ENCODE assay signal across 17 cellular contexts in the genomic region with DNA sequence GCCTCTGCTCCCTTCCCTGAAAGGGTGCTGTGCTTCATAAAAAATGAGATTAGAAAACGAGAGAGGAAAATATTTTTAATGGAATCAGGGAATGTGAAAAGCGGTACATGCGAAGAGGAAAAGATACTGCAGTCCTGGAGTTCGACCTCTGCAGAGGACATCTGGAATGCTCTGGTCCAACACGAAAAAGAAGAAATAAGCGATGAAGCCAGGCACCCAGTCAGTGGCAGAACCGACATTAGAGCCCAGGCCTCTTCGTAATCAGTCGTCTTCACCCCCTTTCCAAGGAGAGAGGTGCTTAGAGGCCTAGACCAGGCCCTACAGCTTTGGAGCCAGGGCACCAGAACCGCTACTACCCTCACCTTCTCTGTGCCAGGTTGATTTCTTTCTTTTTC. TPM values are rescaled to one million over a fixed set of nuclear protein-coding genes. Genes with fewer than 3 reads are reported as not detected.
A peak's percentile ranks its signal among the peaks of the same experiment; 100 is the strongest.
DNase-seq lines count a peak whose midpoint lies in the region; ATAC-seq and TF ChIP-seq lines count a peak whose summit lies in the region.
"Had no signal": no experiment of that assay in that cellular context is flagged by ENCODE, and none has a peak within 500 bp of the region (broad histone marks: within the 10 kb centered on the region; RNA-seq: fewer than 3 reads in every experiment).

No MANE protein-coding gene starts in this region.

- H3K27me3 Mint-ChIP-seq in endodermal cell (ENCODE audit: insufficient read depth) (peaks cover 28% of the 10 kb centered on the region), nephron progenitor cell (ENCODE audit: low read depth, poor library complexity) (peaks cover 16% of the 10 kb centered on the region)

- no peak overlapping the region; the same call in 1 of the 2 replicates for H3K56ac ChIP-seq in IMR-90 (ENCODE audit: extremely low read depth, insufficient read depth, low read length)

- H3K79me1 ChIP-seq in IMR-90 (ENCODE audit: low read depth in 1 of 2, low read length in 2 of 2), result no peaks in the 10 kb centered on the region

- peak overlapping the region; percentile 24; the same call in 1 of the 2 replicates for H3K23ac ChIP-seq in IMR-90 (ENCODE audit: low read depth, low read length)

- H3K4me1 ChIP-seq in BLaER1 (peaks cover 25% of the 10 kb centered on the region), IMR-90 (ENCODE audit: control insufficient read depth, insufficient read depth, low read length) (peaks cover 10% of the 10 kb centered on the region; the same call in 1 of the 2 replicates), endodermal cell (ENCODE audit: control insufficient read depth, insufficient read depth, low read length) (no peaks in the 10 kb centered on the region)

- H3K27me3 ChIP-seq in BLaER1 (no peaks in the 10 kb centered on the region), IMR-90 (ENCODE audit: control insufficient read depth, insufficient read depth, low read length) (no peaks in the 10 kb centered on the region), endodermal cell (ENCODE audit: control insufficient read depth, insufficient read depth, low read length, poor library complexity, severe bottlenecking) (peaks cover 9% of the 10 kb centered on the region)

- no peak overlapping the region for H2AK9ac ChIP-seq in IMR-90 (replicated peaks; ENCODE audit: low read depth, low read length, poor library complexity)

- intact Hi-C loops in IMR-90 (cut with micrococcal nuclease), result no loop called here
- intact Hi-C loops in posterior cingulate gyrus (cut with DNase I), result no loop called here

- H4K20me1 ChIP-seq in BLaER1, result no peaks in the 10 kb centered on the region
- H4K20me1 ChIP-seq in IMR-90 (ENCODE audit: insufficient read depth, low read length), result no peaks in the 10 kb centered on the region

- BruUV-seq in IMR-90 (replicated peaks; lab: Mats Ljungman, UMichigan), result no TSS peak

- CTCF ChIA-PET in IMR-90 (lab: Yijun Ruan, JAX), result interaction anchor here (0.6 kb wide), 1 partner anchor 509 kb away, joined by 3 read pairs; no protein-coding TSS in a partner anchor

- H3K9me3 Mint-ChIP-seq in endodermal cell (peaks cover 1% of the 10 kb centered on the region), nephron progenitor cell (peaks cover 14% of the 10 kb centered on the region)

- no peak for DNase-seq in IMR-90
- no peak for DNase-seq in endodermal cell
- no peak for DNase-seq in nephron progenitor cell
- DNase-seq in HK-2 (ENCODE audit: unreplicated experiment), result no peak
- no peak for DNase-seq in EL
- DNase-seq in posterior cingulate gyrus, result no peak
- DNase-seq: effector CD8-positive, alpha-beta T cell; NCI-H1694 treated with DMSO at 0.1 percent for 48 hours had no signal

- TF ChIP-seq CTCF in IMR-90 (conservative IDR thresholded peaks at IDR 0.05; ENCODE audit: low read depth, low read length) (no peak), endodermal cell (conservative IDR thresholded peaks at IDR 0.05) (no peak), nephron progenitor cell (IDR thresholded peaks at IDR 0.05) (no peak)

- H2BK15ac ChIP-seq in IMR-90 (ENCODE audit: low read depth, low read length), result peak overlapping the region; percentile 1; the same call in 1 of the 3 replicates

- H2AK5ac ChIP-seq in IMR-90 (ENCODE audit: low read depth, low read length), result peak overlapping the region; percentile 51; the same call in 1 of the 2 replicates

- no peak overlapping the region for H2BK5ac ChIP-seq in IMR-90 (ENCODE audit: low read depth, low read length, poor library complexity, severe bottlenecking)

- H3K18ac ChIP-seq in IMR-90 (ENCODE audit: low read depth, low read length), result no peak overlapping the region

- no peaks in the 10 kb centered on the region for H3K9me1 ChIP-seq in IMR-90 (ENCODE audit: insufficient read depth, low read length)

- H3K27ac ChIP-seq in BLaER1 (no peak overlapping the region), IMR-90 (ENCODE audit: insufficient read depth, low read length) (no peak overlapping the region), endodermal cell (ENCODE audit: low read depth, low read length) (no peak overlapping the region)

- H3K9me3 ChIP-seq in BLaER1 (no peaks in the 10 kb centered on the region), IMR-90 (ENCODE audit: control insufficient read depth, insufficient read depth, low read length) (peaks cover 5% of the 10 kb centered on the region), endodermal cell (ENCODE audit: control insufficient read depth, low read length) (peaks cover under 1% of the 10 kb centered on the region)

- no peak overlapping the region for H2BK20ac ChIP-seq in IMR-90 (ENCODE audit: low read depth, low read length)

- no peak overlapping the region for H3K9ac ChIP-seq in BLaER1
- no peak overlapping the region for H3K9ac ChIP-seq in IMR-90 (ENCODE audit: low read depth, low read length)
- no peak overlapping the region for H3K9ac ChIP-seq in endodermal cell (ENCODE audit: extremely low read depth, low read length, poor library complexity, severe bottlenecking)

- dilution Hi-C loops in IMR-90 (cut with HindIII; ENCODE audit: low sequenced_read_pairs, unreplicated experiment), result no loop called here

- POLR2A ChIA-PET in IMR-90 (lab: Charles Lee; ENCODE audit: unreplicated experiment), result no interaction called here

- WGBS in IMR-90 (ENCODE audit: extremely low coverage in 2 of 2, insufficient read length in 1 of 2), 2 experiments, result 93% methylated on average over 5 of the region's 10 CpGs; no CpG with 5 or more reads in 1 of the 2 experiments
- 81 to 87% methylated on average over 10 of the region's 10 CpGs for WGBS in endodermal cell (ENCODE audit: insufficient coverage in 1 of 2, insufficient read length in 1 of 2), 2 experiments

- H4K5ac ChIP-seq in IMR-90 (ENCODE audit: low read depth, low read length), result no peak overlapping the region

- H2AFZ ChIP-seq in IMR-90 (replicated peaks; ENCODE audit: low read length, poor library complexity), result peak overlapping the region; percentile 84

- H2BK120ac ChIP-seq in IMR-90 (ENCODE audit: low read depth, low read length), result no peak overlapping the region

- H3K14ac ChIP-seq in IMR-90 (replicated peaks; ENCODE audit: low read depth, low read length), result no peak overlapping the region

- TF ChIP-seq RAD21 in IMR-90 (IDR thresholded peaks at IDR 0.05; ENCODE audit: low read length), result no peak

- in situ Hi-C loops in IMR-90 (cut with MboI; ENCODE audit: low sequenced_read_pairs), result no loop called here

- H3K36me3 ChIP-seq in BLaER1 (no peaks in the 10 kb centered on the region), IMR-90 (ENCODE audit: control insufficient read depth, insufficient read depth, low read length) (no peaks in the 10 kb centered on the region), endodermal cell (ENCODE audit: control insufficient read depth, insufficient read depth, low read length) (no peaks in the 10 kb centered on the region)

- ATAC-seq in IMR-90 (ENCODE audit: low read depth), result no peak
- ATAC-seq in GM18867 (IDR thresholded peaks at IDR 0.05; ENCODE audit: unreplicated experiment), result no peak
- ATAC-seq: SK-N-SH treated with all-trans-retinoic acid at 6 μM for 48 hours had no signal

- no peak overlapping the region for H4K8ac ChIP-seq in IMR-90 (ENCODE audit: low read depth in 2 of 2, low read length in 2 of 2)

- H3K4me2 ChIP-seq in BLaER1, result peak overlapping the region; percentile 77
- H3K4me2 ChIP-seq in IMR-90 (ENCODE audit: low read depth, low read length), result no peak overlapping the region

- H3K4me3 Mint-ChIP-seq in endodermal cell (peak overlapping the region; percentile 44), nephron progenitor cell (peak overlapping the region; percentile 69)
- H3K4me3 Mint-ChIP-seq: activated naive CD8-positive, alpha-beta T cell; CD4-positive, CD25-positive, alpha-beta regulatory T cell; stimulated activated naive CD8-positive, alpha-beta T cell treated with anti-CD3 and anti-CD28 coated beads, Interleukin-15, Interleukin-2, amounts not matched to agents 100 ng/mL and 50 ng/mL, for 24 hours had no signal

- 0 out of 2 replicates have a peak overlapping the region, but pooled peaks have one; percentile 47 for H3K4me3 ChIP-seq in BLaER1
- H3K4me3 ChIP-seq in IMR-90 (ENCODE audit: insufficient read depth, low read depth, low read length), result no peak overlapping the region
- no peak overlapping the region for H3K4me3 ChIP-seq in endodermal cell (ENCODE audit: low read length)
- H3K4me3 ChIP-seq: K562 had no signal

- no peaks in the 10 kb centered on the region for H3K4me1 Mint-ChIP-seq in endodermal cell
- peaks cover 53% of the 10 kb centered on the region for H3K4me1 Mint-ChIP-seq in nephron progenitor cell

- TF ChIP-seq POLR2A in IMR-90 (IDR thresholded peaks at IDR 0.05; ENCODE audit: low read depth, low read length), result no peak

- no peak overlapping the region for H3K4ac ChIP-seq in IMR-90 (ENCODE audit: low read depth, low read length)

- no peaks in the 10 kb centered on the region for H3K36me3 Mint-ChIP-seq in endodermal cell (ENCODE audit: low read depth)
- no peaks in the 10 kb centered on the region for H3K36me3 Mint-ChIP-seq in nephron progenitor cell (ENCODE audit: low read depth)
- H3K36me3 Mint-ChIP-seq: CD4-positive, CD25-positive, alpha-beta regulatory T cell had no signal

- no peak overlapping the region for H4K91ac ChIP-seq in IMR-90 (ENCODE audit: insufficient read depth, low read depth, low read length)

- H3K27ac Mint-ChIP-seq in endodermal cell, result no peak overlapping the region
- no peak overlapping the region for H3K27ac Mint-ChIP-seq in nephron progenitor cell
- H3K27ac Mint-ChIP-seq: activated naive CD8-positive, alpha-beta T cell; CD4-positive, CD25-positive, alpha-beta regulatory T cell; stimulated activated naive CD8-positive, alpha-beta T cell treated with anti-CD3 and anti-CD28 coated beads, Interleukin-15, Interleukin-2, amounts not matched to agents 100 ng/mL and 50 ng/mL, for 24 hours had no signal

TF ChIP-seq in IMR-90, 13 proteins besides CTCF, POLR2A, EP300 and RAD21:
- TF ChIP-seq BHLHE40 (IDR thresholded peaks at IDR 0.05; ENCODE audit: low read depth, low read length) (no peak), CEBPB (IDR thresholded peaks at IDR 0.05; ENCODE audit: low read depth, low read length) (no peak)

RNA-seq across cellular contexts. Expression of gene MARCHF10, which starts 0.5 kb away (rescaled TPM):
- total RNA-seq in IMR-90 (2012; rRNA removed) (under 0.01 and 0.18 TPM in 2 replicates), endodermal cell (1 to 10 TPM in 1 of 2 donors, under 1 TPM in 1; 0.57 to 1.7 TPM)
- polyA plus RNA-seq in IMR-90 (2012; rRNA removed), result 0.10 and 0.74 TPM in 2 replicates
- 0.33 and 0.42 TPM in 2 replicates for polyA plus RNA-seq in IMR-90 (2012; cell fraction: cytosol; rRNA removed)
- 0.50 and 1.2 TPM in 2 replicates for polyA plus RNA-seq in IMR-90 (2012; cell fraction: nucleus; rRNA removed; ENCODE audit: low replicate concordance)
- 0.89 TPM for polyA plus RNA-seq in endodermal cell (2013, experiment 1 of 2)
- 0.87 TPM for polyA plus RNA-seq in endodermal cell (2013, experiment 2 of 2)
- total RNA-seq: CD4-positive, CD25-positive, alpha-beta regulatory T cell; glomerular endothelial cell; K562; pulmonary artery endothelial cell had no signal
- polyA plus RNA-seq: K562 had no signal
